Comparison of ENCODE assay signal across 1 cellular context in genomic region chr2:179876266-179876665, GRCh38.
TF ChIP-seq lines count a peak whose summit lies in the region.

No MANE protein-coding gene starts in this region.

TF ChIP-seq in GM23338, 12 proteins besides CTCF, POLR2A, EP300 and RAD21 (continued from another document):
- TF ChIP-seq REST (IDR thresholded peaks at IDR 0.05; ENCODE audit: unreplicated experiment) = no peak
- no peak for TF ChIP-seq ZNF331 (CRISPR knock-in tag; IDR thresholded peaks at IDR 0.05; ENCODE audit: low read depth)
- no peak for TF ChIP-seq CREB1 (CRISPR knock-in tag; IDR thresholded peaks at IDR 0.05; ENCODE audit: low read depth)
- no peak for TF ChIP-seq EZH2phosphoT487 (IDR thresholded peaks at IDR 0.05; ENCODE audit: unreplicated experiment)
- TF ChIP-seq STAT1 (IDR thresholded peaks at IDR 0.05; ENCODE audit: unreplicated experiment) = no peak
- TF ChIP-seq ZNF462 (CRISPR knock-in tag; IDR thresholded peaks at IDR 0.05) = no peak
- no peak for TF ChIP-seq NANOG (IDR thresholded peaks at IDR 0.05; ENCODE audit: borderline replicate concordance)
- no peak for TF ChIP-seq JUNB (IDR thresholded peaks at IDR 0.05; ENCODE audit: unreplicated experiment)
- no peak for TF ChIP-seq EZH2 (IDR thresholded peaks at IDR 0.05; ENCODE audit: low read depth, unreplicated experiment)
